11 cellular contexts compared by ENCODE assay signal in genomic region chr7:44565795-44566559, GRCh38. TPM values are rescaled to one million over a fixed set of nuclear protein-coding genes. Genes with fewer than 3 reads are reported as not detected.
DNase-seq lines count a peak whose midpoint lies in the region; ATAC-seq and TF ChIP-seq lines count a peak whose summit lies in the region.
"Had no signal": no experiment of that assay in that cellular context is flagged by ENCODE, and none has a peak within 500 bp of the region (broad histone marks: within the 10 kb centered on the region; RNA-seq: fewer than 3 reads in every experiment).

No MANE protein-coding gene starts in this region.

- H3K36me3 Mint-ChIP-seq in brain, result peaks cover 42% of the 10 kb centered on the region

- H2BK12ac ChIP-seq in trophoblast cell (ENCODE audit: low read length), result no peak overlapping the region

- TF ChIP-seq CTCF in SK-N-SH (IDR thresholded peaks at IDR 0.05) (no peak), brain (conservative IDR thresholded peaks at IDR 0.05) (peak; percentile 8 to 39), psoas muscle (IDR thresholded peaks at IDR 0.05) (no peak)

- no peaks in the 10 kb centered on the region for H3K27me3 Mint-ChIP-seq in brain

- no peak for TF ChIP-seq EP300 in SK-N-SH (IDR thresholded peaks at IDR 0.05; ENCODE audit: borderline replicate concordance in 1 of 2, low read depth in 1 of 2, low read length in 1 of 2)

- H3K23ac ChIP-seq in trophoblast cell (ENCODE audit: low read length), result no peak overlapping the region

- 89% methylated on average over 16 of the region's 16 CpGs for WGBS in SK-N-SH (ENCODE audit: low lambda C conversion rate)
- WGBS in psoas muscle, 3 donors, result 67 to 75% (median 70%) methylated on average over 14 to 16 of the region's 16 CpGs
- WGBS in trophoblast cell (ENCODE audit: extremely low coverage, insufficient coverage, insufficient read length), result no CpG with 5 or more reads among the region's 16 CpGs

- no peaks in the 10 kb centered on the region for H3K9me3 Mint-ChIP-seq in brain

- H4K20me1 ChIP-seq in SK-N-SH (ENCODE audit: insufficient read depth), result peaks cover 10% of the 10 kb centered on the region

- DNase-seq in SK-N-SH (no peak), psoas muscle (no peak), SIG-M5 (lab: John Stamatoyannopoulos, UW) (no peak), trophoblast cell (no peak)

- H3K9me2 ChIP-seq in SK-N-SH, result no peaks in the 10 kb centered on the region

- H3K9me3 ChIP-seq in SK-N-SH (no peaks in the 10 kb centered on the region), psoas muscle (no peaks in the 10 kb centered on the region), trophoblast cell (ENCODE audit: insufficient read depth, low read depth, low read length) (no peaks in the 10 kb centered on the region)
- H3K9me3 ChIP-seq: adrenal gland, SJCRH30 had no signal

- H2BK120ac ChIP-seq in trophoblast cell (ENCODE audit: insufficient read depth, low read length, poor library complexity), result no peak overlapping the region

- peak overlapping the region in 1 of 5 experiments; percentile 73 for H3K4me3 Mint-ChIP-seq in brain

- peaks cover 8% of the 10 kb centered on the region for H3F3A ChIP-seq in SK-N-SH (replicated peaks; ENCODE audit: insufficient read depth)

- H3K4me1 ChIP-seq in SK-N-SH (ENCODE audit: control insufficient read depth in 1 of 2, insufficient read depth in 2 of 2, low read depth in 1 of 2, low read length in 1 of 2), result peaks cover 4 to 5% of the 10 kb centered on the region in 2 experiments; a peak in 2 of 4 replicates
- peaks cover 7% of the 10 kb centered on the region for H3K4me1 ChIP-seq in psoas muscle
- no peaks in the 10 kb centered on the region for H3K4me1 ChIP-seq in trophoblast cell (ENCODE audit: control insufficient read depth in 1 of 2, insufficient read depth in 2 of 2, low read length in 2 of 2)
- H3K4me1 ChIP-seq: adrenal gland had no signal

- H2BK5ac ChIP-seq in trophoblast cell (ENCODE audit: low read depth, low read length, poor library complexity), result no peak overlapping the region

- no peak overlapping the region for H3K14ac ChIP-seq in trophoblast cell (ENCODE audit: low read length)

- H3K27me3 ChIP-seq in SK-N-SH (ENCODE audit: insufficient read depth) (no peaks in the 10 kb centered on the region), psoas muscle (ENCODE audit: insufficient read depth in 3 of 3, low read length in 2 of 3) (no peaks in the 10 kb centered on the region), trophoblast cell (ENCODE audit: insufficient read depth, low read length) (no peaks in the 10 kb centered on the region)
- H3K27me3 ChIP-seq: adrenal gland, SJCRH30 had no signal

- peaks cover 10% of the 10 kb centered on the region; the same call in 1 of the 2 replicates for H3K79me2 ChIP-seq in SK-N-SH (ENCODE audit: insufficient read depth)
- H3K79me2 ChIP-seq in trophoblast cell (ENCODE audit: control insufficient read depth, insufficient read depth, low read length, poor library complexity), result no peaks in the 10 kb centered on the region

- no peaks in the 10 kb centered on the region for H3K79me1 ChIP-seq in trophoblast cell (ENCODE audit: low read length)

- peak; percentile 37 for ATAC-seq in SK-N-SH treated with all-trans-retinoic acid at 6 μM for 48 hours
- ATAC-seq in HG03175 (IDR thresholded peaks at IDR 0.05; ENCODE audit: unreplicated experiment), result peak; percentile 13
- ATAC-seq in psoas muscle, result peak; percentile 12 to 57 (median 38)
- no peak for ATAC-seq in HG03565 (IDR thresholded peaks at IDR 0.05; ENCODE audit: unreplicated experiment)

- H3K4me2 ChIP-seq in SK-N-SH, result no peak overlapping the region
- H3K4me2 ChIP-seq in trophoblast cell (ENCODE audit: low read length), result no peak overlapping the region

- POLR2A ChIA-PET in SK-N-SH (lab: Yijun Ruan, JAX), result interaction anchor here (1.2 to 3.3 kb wide), 4 partner anchors 8 to 365 kb away, joined by 3 to 12 read pairs (median 8); partner anchors contain the start of genes DDX56, NUDCD3 and YKT6

- H4K12ac ChIP-seq in trophoblast cell (ENCODE audit: low read depth, low read length), result no peak overlapping the region

- peaks cover 4% of the 10 kb centered on the region for H3K4me1 Mint-ChIP-seq in brain

- H3K4me3 ChIP-seq in SK-N-SH (ENCODE audit: low read depth in 2 of 2, low read length in 1 of 2), result no peak overlapping the region; a peak in 1 of 4 replicates
- no peak overlapping the region for H3K4me3 ChIP-seq in psoas muscle
- H3K4me3 ChIP-seq in trophoblast cell (ENCODE audit: low read depth, low read length), result no peak overlapping the region
- H3K4me3 ChIP-seq: adrenal gland, SJCRH30 had no signal

- H4K8ac ChIP-seq in trophoblast cell (ENCODE audit: low read depth, low read length), result no peak overlapping the region

- CTCF ChIA-PET in SK-N-SH (lab: Yijun Ruan, JAX), result interaction anchor here (0.5 to 7.2 kb wide), 62 partner anchors 10 to 572 kb away, joined by 3 to 98 read pairs (median 4); partner anchors contain the start of genes DDX56, H2AZ2, NPC1L1 and NUDCD3

- TF ChIP-seq RAD21 in SK-N-SH (IDR thresholded peaks at IDR 0.05; ENCODE audit: low read length), result no peak

- H3K27ac ChIP-seq in SK-N-SH (ENCODE audit: low read depth in 2 of 2, low read length in 1 of 2), result no peak overlapping the region
- no peak overlapping the region for H3K27ac ChIP-seq in psoas muscle
- H3K27ac ChIP-seq in trophoblast cell (ENCODE audit: low read depth, low read length), result no peak overlapping the region
- H3K27ac ChIP-seq: SJCRH30 had no signal

- H3K27ac Mint-ChIP-seq in brain, result peak overlapping the region in 4 of 5 experiments; percentile 64 to 83 (median 69)

- H2AK5ac ChIP-seq in trophoblast cell (ENCODE audit: low read length), result no peak overlapping the region

- no peak overlapping the region for H4K91ac ChIP-seq in trophoblast cell (ENCODE audit: low read depth, low read length)

- H3K9ac ChIP-seq in SK-N-SH, result no peak overlapping the region
- no peak overlapping the region for H3K9ac ChIP-seq in trophoblast cell (ENCODE audit: low read length)

- no peak overlapping the region for H3K18ac ChIP-seq in trophoblast cell (ENCODE audit: low read length)

- peaks cover 39 to 68% of the 10 kb centered on the region in 2 experiments for H3K36me3 ChIP-seq in SK-N-SH (replicated peaks in 1 of 2; ENCODE audit: control insufficient read depth in 1 of 2, insufficient read depth in 2 of 2, low read length in 1 of 2)
- peaks cover 15 to 73% of the 10 kb centered on the region in 2 donors for H3K36me3 ChIP-seq in psoas muscle (ENCODE audit: insufficient read depth in 1 of 2, low read depth in 1 of 2)
- H3K36me3 ChIP-seq in trophoblast cell (ENCODE audit: control insufficient read depth in 1 of 2, insufficient read depth in 2 of 2, low read length in 2 of 2), result peaks cover 69 to 73% of the 10 kb centered on the region in 2 experiments

- H3K4ac ChIP-seq in trophoblast cell (ENCODE audit: low read depth, low read length), result no peak overlapping the region

- intact Hi-C loops in psoas muscle (cut with DNase I), result loop anchor here (5.0 to 10.0 kb wide), 3 partner anchors 69 to 324 kb away; no protein-coding TSS in a partner anchor

- H2AFZ ChIP-seq in SK-N-SH (ENCODE audit: low read depth) (no peak overlapping the region), trophoblast cell (ENCODE audit: insufficient read depth, low read length, poor library complexity) (no peak overlapping the region)

TF ChIP-seq in SK-N-SH treated with all-trans-retinoic acid at 6 μM for 48 hours, 23 proteins besides CTCF, POLR2A, EP300 and RAD21 (continues in another document):
- TF ChIP-seq ZNF565 (CRISPR knock-in tag; conservative IDR thresholded peaks at IDR 0.05; ENCODE audit: low read depth), result no peak

TF ChIP-seq in SK-N-SH, 30 proteins besides CTCF, POLR2A, EP300 and RAD21 (continues in another document):
- TF ChIP-seq POLR2AphosphoS5 (IDR thresholded peaks at IDR 0.05; ENCODE audit: low read depth, low read length) (no peak), MXI1 (IDR thresholded peaks at IDR 0.05; ENCODE audit: low read depth, low read length) (no peak), JUND (IDR thresholded peaks at IDR 0.05) (no peak), GATA2 (CRISPR knock-in tag; IDR thresholded peaks at IDR 0.05) (no peak)
- TF ChIP-seq, protein P1, sequence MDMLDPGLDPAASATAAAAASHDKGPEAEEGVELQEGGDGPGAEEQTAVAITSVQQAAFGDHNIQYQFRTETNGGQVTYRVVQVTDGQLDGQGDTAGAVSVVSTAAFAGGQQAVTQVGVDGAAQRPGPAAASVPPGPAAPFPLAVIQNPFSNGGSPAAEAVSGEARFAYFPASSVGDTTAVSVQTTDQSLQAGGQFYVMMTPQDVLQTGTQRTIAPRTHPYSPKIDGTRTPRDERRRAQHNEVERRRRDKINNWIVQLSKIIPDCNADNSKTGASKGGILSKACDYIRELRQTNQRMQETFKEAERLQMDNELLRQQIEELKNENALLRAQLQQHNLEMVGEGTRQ (IDR thresholded peaks at IDR 0.05; ENCODE audit: borderline replicate concordance, low read depth, low read length), result no peak

RNA-seq across cellular contexts. Expression of gene DDX56, which starts 7.7 kb away (rescaled TPM):
- 97.1 and 126 TPM in 2 replicates for polyA plus RNA-seq in SK-N-SH (2012; rRNA removed)
- 44.8 and 68.5 TPM in 2 replicates for polyA plus RNA-seq in SK-N-SH (2012; cell fraction: cytosol; rRNA removed)
- polyA plus RNA-seq in SK-N-SH (2012; cell fraction: nucleus; rRNA removed), result 227 and 338 TPM in 2 replicates
- 62.8 TPM for polyA plus RNA-seq in brain (ENCODE audit: insufficient read depth, low read depth, low replicate concordance)
- total RNA-seq in psoas muscle, result 10 to 100 TPM; 44.0 to 72.1 (median 53.7) TPM
- polyA plus RNA-seq in psoas muscle, result 10 to 100 TPM; 38.1 to 85.8 (median 67.8) TPM
- 46.3 and 54.5 TPM in 2 replicates for polyA plus RNA-seq in trophoblast cell (2013)

RNA-seq across cellular contexts. Expression of gene TMED4, which starts 16.1 kb away (rescaled TPM):
- polyA plus RNA-seq in SK-N-SH (2012; rRNA removed), result 145 and 192 TPM in 2 replicates
- polyA plus RNA-seq in SK-N-SH (2012; cell fraction: cytosol; rRNA removed), result 101 and 126 TPM in 2 replicates
- 144 and 182 TPM in 2 replicates for polyA plus RNA-seq in SK-N-SH (2012; cell fraction: nucleus; rRNA removed)
- polyA plus RNA-seq in brain (ENCODE audit: insufficient read depth, low read depth, low replicate concordance), result 96.9 TPM
- total RNA-seq in psoas muscle, result 10 to 100 TPM; 43.1 to 64.4 (median 46.0) TPM
- polyA plus RNA-seq in psoas muscle, result 10 to 100 TPM; 29.8 to 49.0 (median 35.3) TPM
- 48.8 and 49.9 TPM in 2 replicates for polyA plus RNA-seq in trophoblast cell (2013)

RNA-seq across cellular contexts. Expression of gene NPC1L1, which starts 24.8 kb away (rescaled TPM):
- 0.03 TPM in 1 of 2 replicates, not detected in the other for polyA plus RNA-seq in SK-N-SH (2012; rRNA removed)
- polyA plus RNA-seq in SK-N-SH (2012; cell fraction: cytosol; rRNA removed), result under 0.01 TPM in 1 of 2 replicates, not detected in the other
- polyA plus RNA-seq in SK-N-SH (2012; cell fraction: nucleus; rRNA removed), result 0.05 and 0.12 TPM in 2 replicates
- polyA plus RNA-seq in brain (ENCODE audit: insufficient read depth, low read depth, low replicate concordance), result not detected
- total RNA-seq in psoas muscle, result under 1 TPM in 2 of 4 donors, not detected in 2; 0.24 to 0.28 TPM
- polyA plus RNA-seq in psoas muscle, result under 1 TPM in 2 of 3 donors, not detected in 1; 0.03 to 0.10 TPM
- polyA plus RNA-seq in trophoblast cell (2013), result 0.19 and 0.26 TPM in 2 replicates
- total RNA-seq: fibroblast of villous mesenchyme, SJCRH30 had no signal

RNA-seq across cellular contexts. Expression of gene OGDH, which starts 40.5 kb away (rescaled TPM):
- polyA plus RNA-seq in SK-N-SH (2012; rRNA removed), result 58.2 and 69.4 TPM in 2 replicates
- polyA plus RNA-seq in SK-N-SH (2012; cell fraction: cytosol; rRNA removed), result 35.2 and 49.5 TPM in 2 replicates
- polyA plus RNA-seq in SK-N-SH (2012; cell fraction: nucleus; rRNA removed), result 71.1 and 78.7 TPM in 2 replicates
- polyA plus RNA-seq in brain (ENCODE audit: insufficient read depth, low read depth, low replicate concordance), result 177 TPM
- 100 to 1,000 TPM; 252 to 500 (median 326) TPM for total RNA-seq in psoas muscle
- 100 to 1,000 TPM; 176 to 181 (median 179) TPM for polyA plus RNA-seq in psoas muscle
- polyA plus RNA-seq in trophoblast cell (2013), result 61.6 and 62.5 TPM in 2 replicates

Comparison
In these comparisons a context has a peak if more than half of its experiments do, and no peak if none do; other contexts are left out.
1. CTCF ChIP-seq: peak in brain (2 of 2); none in SK-N-SH (single experiment) and psoas muscle (single experiment).